In the genomic region with DNA sequence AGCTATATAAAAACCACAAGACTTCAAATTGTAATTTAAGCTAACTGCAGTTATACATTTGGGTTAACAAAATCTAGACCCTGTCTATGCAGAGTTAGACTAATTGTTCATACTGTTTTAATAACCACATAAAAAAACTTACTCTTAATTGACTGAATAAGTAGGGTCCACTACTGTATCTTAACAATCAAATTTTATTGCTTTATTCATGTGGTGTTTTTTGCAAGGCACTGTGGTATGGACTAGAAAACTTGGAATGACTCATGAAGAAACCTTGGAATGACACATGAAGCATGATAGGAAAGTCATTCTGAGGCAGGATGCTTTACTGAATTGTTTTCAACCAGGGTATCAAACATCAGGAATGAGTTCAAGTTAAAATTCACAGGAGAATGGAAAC, we compare ENCODE assay signal across 9 cellular contexts. TPM values are rescaled to one million over a fixed set of nuclear protein-coding genes. Genes with fewer than 3 reads are reported as not detected.
A peak's percentile ranks its signal among the peaks of the same experiment; 100 is the strongest.
DNase-seq lines count a peak whose midpoint lies in the region; ATAC-seq, FAIRE-seq and TF ChIP-seq lines count a peak whose summit lies in the region.
"Had no signal": no experiment of that assay in that cellular context is flagged by ENCODE, and none has a peak within 500 bp of the region (broad histone marks: within the 10 kb centered on the region; RNA-seq: fewer than 3 reads in every experiment).

No MANE protein-coding gene starts in this region.

- H3K4me3 ChIP-seq in AG04450 (ENCODE audit: low read depth, low read length) (peak overlapping the region; percentile 92), HEK293 (ENCODE audit: low read depth, low read length) (no peak overlapping the region), keratinocyte (ENCODE audit: control insufficient read depth in 2 of 3, extremely low read depth in 1 of 3, insufficient read depth in 2 of 3, low read depth in 1 of 3, low read length in 3 of 3) (no peak overlapping the region)

- DNase-seq in AG04450 (ENCODE audit: low read depth, low spot score) (no peak), keratinocyte (ENCODE audit: low read depth, low spot score) (no peak), NCI-H146 (lab: John Stamatoyannopoulos, UW) (no peak), DMS53 treated with DMSO at 0.1 percent for 48 hours (lab: John Stamatoyannopoulos, UW; ENCODE audit: unreplicated experiment) (no peak), DMS79 (lab: John Stamatoyannopoulos, UW) (no peak)
- DNase-seq in activated naive CD8-positive, alpha-beta T cell treated with anti-CD3 and anti-CD28 coated beads, Interleukin-2, amount 50 U/mL, for 24 hours: no peak
- DNase-seq: hippocampal formation had no signal

- H3K4me1 ChIP-seq in HEK293 (ENCODE audit: control insufficient read depth, insufficient read depth, low read length) (peaks cover 14% of the 10 kb centered on the region; the same call in 1 of the 2 replicates), keratinocyte (ENCODE audit: control insufficient read depth, extremely low read depth, insufficient read depth, low read length) (peaks cover 23% of the 10 kb centered on the region)

- peaks cover 0 to 35% of the 10 kb centered on the region in 2 experiments; a peak in 1 of 3 replicates for H3K36me3 ChIP-seq in HEK293 (ENCODE audit: control insufficient read depth in 2 of 2, insufficient read depth in 1 of 2, low read length in 2 of 2)
- peaks cover 6 to 9% of the 10 kb centered on the region in 2 experiments for H3K36me3 ChIP-seq in keratinocyte (ENCODE audit: control insufficient read depth in 2 of 2, extremely low read depth in 1 of 2, insufficient read depth in 2 of 2, low read length in 2 of 2)

- no peak overlapping the region for H2AFZ ChIP-seq in keratinocyte (ENCODE audit: control insufficient read depth, low read length)

- H3K27ac Mint-ChIP-seq in activated naive CD8-positive, alpha-beta T cell treated with anti-CD3 and anti-CD28 coated beads, Interleukin-2, amount 50 U/mL, for 24 hours: peak overlapping the region; percentile 99

- no peaks in the 10 kb centered on the region for H3K27me3 ChIP-seq in AG04450 (ENCODE audit: control insufficient read depth, insufficient read depth, low read length)
- no peaks in the 10 kb centered on the region for H3K27me3 ChIP-seq in keratinocyte (ENCODE audit: control insufficient read depth, extremely low read depth, insufficient read depth, low read length)

- H3K27me3 Mint-ChIP-seq in activated naive CD8-positive, alpha-beta T cell treated with anti-CD3 and anti-CD28 coated beads, Interleukin-2, amount 50 U/mL, for 24 hours: no peaks in the 10 kb centered on the region

- peak overlapping the region; percentile 99 for H3K4me3 Mint-ChIP-seq in activated naive CD8-positive, alpha-beta T cell treated with anti-CD3 and anti-CD28 coated beads, Interleukin-2, amount 50 U/mL, for 24 hours

- H3K4me2 ChIP-seq in keratinocyte (ENCODE audit: control insufficient read depth, extremely low read depth, insufficient read depth, low read depth, low read length): peak overlapping the region; percentile 77

- POLR2A ChIA-PET in AG04450 (lab: Yijun Ruan, JAX): interaction anchor here (1.6 kb wide), 1 partner anchor 220 kb away, joined by 3 read pairs; no protein-coding TSS in a partner anchor
- POLR2A ChIA-PET in HEK293 (lab: Yijun Ruan, JAX): interaction anchor here (1.1 kb wide), 1 partner anchor 59 kb away, joined by 6 read pairs; a partner anchor contains a TSS

- H3K4me1 Mint-ChIP-seq in activated naive CD8-positive, alpha-beta T cell treated with anti-CD3 and anti-CD28 coated beads, Interleukin-2, amount 50 U/mL, for 24 hours: peaks cover 56% of the 10 kb centered on the region

- CTCF ChIA-PET in AG04450 (lab: Charles Lee): interaction anchor here (3.0 kb wide), 1 partner anchor 16 kb away, joined by 10 read pairs; no protein-coding TSS in a partner anchor
- CTCF ChIA-PET in HEK293 (lab: Yijun Ruan, JAX): interaction anchor here (1.6 kb wide), 1 partner anchor 16 kb away, joined by 3 read pairs; no protein-coding TSS in a partner anchor

- no peak overlapping the region for H3K27ac ChIP-seq in AG04450 (ENCODE audit: low read depth, low read length)
- no peak overlapping the region for H3K27ac ChIP-seq in HEK293 (ENCODE audit: extremely low read depth, low read depth, low read length)
- peak overlapping the region; percentile 99 for H3K27ac ChIP-seq in keratinocyte (ENCODE audit: control insufficient read depth, insufficient read depth, low read length)

- dilution Hi-C loops in keratinocyte (cut with MboI; ENCODE audit: extremely low pct_ligation_motif_present, low sequenced_read_pairs): no loop called here

- TF ChIP-seq CTCF in AG04450 (IDR thresholded peaks at IDR 0.05; ENCODE audit: low read depth, low read length): no peak
- TF ChIP-seq CTCF in HEK293 (tag by site-specific recombination; IDR thresholded peaks at IDR 0.05): no peak
- no peak for TF ChIP-seq CTCF in keratinocyte (optimal IDR thresholded peaks at IDR 0.05 in 1 of 3, IDR thresholded peaks at IDR 0.05 in 1 of 3, conservative IDR thresholded peaks at IDR 0.05 in 1 of 3; ENCODE audit: extremely low read depth in 1 of 3, insufficient read depth in 2 of 3, low read length in 3 of 3)

- peaks cover 52% of the 10 kb centered on the region for H3K36me3 Mint-ChIP-seq in activated naive CD8-positive, alpha-beta T cell treated with anti-CD3 and anti-CD28 coated beads, Interleukin-2, amount 50 U/mL, for 24 hours (ENCODE audit: low read depth)

- H3K9me3 Mint-ChIP-seq in activated naive CD8-positive, alpha-beta T cell treated with anti-CD3 and anti-CD28 coated beads, Interleukin-2, amount 50 U/mL, for 24 hours: no peaks in the 10 kb centered on the region

- peaks cover 2% of the 10 kb centered on the region for H4K20me1 ChIP-seq in keratinocyte (ENCODE audit: control insufficient read depth, extremely low read depth, insufficient read depth, low read length)

- H3K79me2 ChIP-seq in keratinocyte (ENCODE audit: control insufficient read depth, insufficient read depth, low read length): peaks cover 55% of the 10 kb centered on the region

- ATAC-seq in activated naive CD8-positive, alpha-beta T cell treated with anti-CD3 and anti-CD28 coated beads, Interleukin-2, amount 50 U/mL, for 24 hours: no peak
- ATAC-seq in HG02885 (IDR thresholded peaks at IDR 0.05; ENCODE audit: poor library complexity, unreplicated experiment): no peak

- H3K9me3 ChIP-seq in AG04450 (ENCODE audit: control insufficient read depth, insufficient read depth, low read length) (peaks cover 2% of the 10 kb centered on the region; the same call in 1 of the 2 replicates), HEK293 (ENCODE audit: control insufficient read depth, insufficient read depth, low read depth, low read length) (no peaks in the 10 kb centered on the region), keratinocyte (ENCODE audit: control insufficient read depth, low read depth, low read length) (no peaks in the 10 kb centered on the region)

- H3K9ac ChIP-seq in keratinocyte (ENCODE audit: control insufficient read depth, extremely low read depth, insufficient read depth, low read length): peak overlapping the region; percentile 98

- no peaks in the 10 kb centered on the region for H3K9me1 ChIP-seq in keratinocyte (ENCODE audit: control insufficient read depth, extremely low read depth, insufficient read depth, low read length)

- peak; percentile 59 for FAIRE-seq in keratinocyte (lab: Jason Lieb, UNC)

TF ChIP-seq in HEK293, 187 proteins besides CTCF, POLR2A, EP300 and RAD21 (continues in another document):
- TF ChIP-seq, protein P1, sequence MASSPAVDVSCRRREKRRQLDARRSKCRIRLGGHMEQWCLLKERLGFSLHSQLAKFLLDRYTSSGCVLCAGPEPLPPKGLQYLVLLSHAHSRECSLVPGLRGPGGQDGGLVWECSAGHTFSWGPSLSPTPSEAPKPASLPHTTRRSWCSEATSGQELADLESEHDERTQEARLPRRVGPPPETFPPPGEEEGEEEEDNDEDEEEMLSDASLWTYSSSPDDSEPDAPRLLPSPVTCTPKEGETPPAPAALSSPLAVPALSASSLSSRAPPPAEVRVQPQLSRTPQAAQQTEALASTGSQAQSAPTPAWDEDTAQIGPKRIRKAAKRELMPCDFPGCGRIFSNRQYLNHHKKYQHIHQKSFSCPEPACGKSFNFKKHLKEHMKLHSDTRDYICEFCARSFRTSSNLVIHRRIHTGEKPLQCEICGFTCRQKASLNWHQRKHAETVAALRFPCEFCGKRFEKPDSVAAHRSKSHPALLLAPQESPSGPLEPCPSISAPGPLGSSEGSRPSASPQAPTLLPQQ (tag by site-specific recombination; IDR thresholded peaks at IDR 0.05): peak; percentile 64

RNA-seq across cellular contexts. Expression of a gene that starts 2.3 kb away (rescaled TPM):
- polyA plus RNA-seq in AG04450 (2011; rRNA removed) (87.6 and 114 TPM in 2 replicates), keratinocyte (56.2 to 84.2 TPM (median 61.8 TPM) in 3 replicates)
- 29.2 and 51.1 TPM in 2 replicates for polyA minus RNA-seq in AG04450 (2011; rRNA and poly(A)+ RNA removed)
- polyA plus RNA-seq in keratinocyte (2011; ENCODE audit: low read depth): 69.5 TPM
- polyA plus RNA-seq in keratinocyte (2011; cell fraction: cytosol; rRNA removed): 55.0 and 91.6 TPM in 2 replicates
- 44.8 and 58.8 TPM in 2 replicates for polyA plus RNA-seq in keratinocyte (2011; cell fraction: nucleus; rRNA removed)
- 84.6 and 89.6 TPM in 2 replicates for polyA plus RNA-seq in keratinocyte (2012; ENCODE audit: low replicate concordance)
- 13.7 to 47.3 TPM (median 26.0 TPM) in 3 replicates for polyA minus RNA-seq in keratinocyte
- 211 TPM for polyA minus RNA-seq in keratinocyte (2011; cell fraction: cytosol; rRNA and poly(A)+ RNA removed)
- polyA minus RNA-seq in keratinocyte (2011; cell fraction: nucleus; rRNA and poly(A)+ RNA removed): 46.6 and 49.6 TPM in 2 replicates

RNA-seq across cellular contexts. Expression of a gene that starts 2.5 kb away (rescaled TPM):
- 78.5 and 113 TPM in 2 replicates for polyA plus RNA-seq in AG04450 (2011; rRNA removed)
- polyA minus RNA-seq in AG04450 (2011; rRNA and poly(A)+ RNA removed): 70.6 and 94.4 TPM in 2 replicates
- 51.3 to 147 TPM (median 104 TPM) in 3 replicates for polyA plus RNA-seq in keratinocyte
- 324 TPM for polyA plus RNA-seq in keratinocyte (2011; ENCODE audit: low read depth)
- 78.8 and 149 TPM in 2 replicates for polyA plus RNA-seq in keratinocyte (2011; cell fraction: cytosol; rRNA removed)
- polyA plus RNA-seq in keratinocyte (2011; cell fraction: nucleus; rRNA removed): 66.7 and 83.8 TPM in 2 replicates
- polyA plus RNA-seq in keratinocyte (2012; ENCODE audit: low replicate concordance): 50.7 and 55.3 TPM in 2 replicates
- 12.9 to 95.7 TPM (median 71.7 TPM) in 3 replicates for polyA minus RNA-seq in keratinocyte
- polyA minus RNA-seq in keratinocyte (2011; cell fraction: cytosol; rRNA and poly(A)+ RNA removed): 24.6 TPM
- 25.0 and 35.0 TPM in 2 replicates for polyA minus RNA-seq in keratinocyte (2011; cell fraction: nucleus; rRNA and poly(A)+ RNA removed)

RNA-seq across cellular contexts. Expression of a gene that starts 59.1 kb away (rescaled TPM):
- polyA plus RNA-seq in AG04450 (2011; rRNA removed): 588 and 601 TPM in 2 replicates
- 151 and 248 TPM in 2 replicates for polyA minus RNA-seq in AG04450 (2011; rRNA and poly(A)+ RNA removed)
- polyA plus RNA-seq in keratinocyte: 357 to 668 TPM (median 597 TPM) in 3 replicates
- 24.1 TPM for polyA plus RNA-seq in keratinocyte (2011; ENCODE audit: low read depth)
- 421 and 922 TPM in 2 replicates for polyA plus RNA-seq in keratinocyte (2011; cell fraction: cytosol; rRNA removed)
- 313 and 352 TPM in 2 replicates for polyA plus RNA-seq in keratinocyte (2011; cell fraction: nucleus; rRNA removed)
- 135 and 141 TPM in 2 replicates for polyA plus RNA-seq in keratinocyte (2012; ENCODE audit: low replicate concordance)
- 285 to 581 TPM (median 504 TPM) in 3 replicates for polyA minus RNA-seq in keratinocyte
- polyA minus RNA-seq in keratinocyte (2011; cell fraction: cytosol; rRNA and poly(A)+ RNA removed): 191 TPM
- 108 and 188 TPM in 2 replicates for polyA minus RNA-seq in keratinocyte (2011; cell fraction: nucleus; rRNA and poly(A)+ RNA removed)
